10 cellular contexts compared by ENCODE assay signal in the genomic region with DNA sequence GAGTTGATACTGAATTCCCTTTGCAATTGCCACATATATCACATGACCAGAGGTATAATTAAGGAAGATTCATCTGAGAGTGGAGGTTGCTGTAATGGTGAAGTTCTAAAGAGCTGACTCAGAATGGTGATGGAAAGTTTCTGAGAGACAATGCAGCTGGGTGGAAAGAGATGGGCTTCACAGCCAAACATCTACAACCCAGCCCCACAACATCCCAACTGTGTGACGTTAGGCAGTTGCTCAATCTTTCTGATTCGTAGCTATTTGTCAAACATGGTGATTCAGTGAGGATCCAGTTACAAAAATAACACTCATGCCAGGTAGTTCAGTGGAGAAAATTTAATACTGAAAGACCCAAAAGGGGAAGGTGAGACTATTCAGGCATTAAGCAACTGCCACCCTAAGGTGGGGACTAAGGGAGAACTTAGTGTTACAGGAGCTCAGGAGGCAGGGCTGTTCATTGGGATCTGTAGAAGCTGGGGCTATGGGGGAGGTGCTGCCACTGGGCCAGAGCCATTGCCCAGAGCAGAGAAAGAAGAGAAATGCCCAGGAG. TPM values are rescaled to one million over a fixed set of nuclear protein-coding genes. Genes with fewer than 3 reads are reported as not detected.
DNase-seq lines count a peak whose midpoint lies in the region; ATAC-seq and TF ChIP-seq lines count a peak whose summit lies in the region.
"Had no signal": no experiment of that assay in that cellular context is flagged by ENCODE, and none has a peak within 500 bp of the region (broad histone marks: within the 10 kb centered on the region; RNA-seq: fewer than 3 reads in every experiment).

No MANE protein-coding gene starts in this region.

- H3K27ac Mint-ChIP-seq in activated CD4-positive, alpha-beta T cell treated with anti-CD3 and anti-CD28 coated beads for 36 hours: peak overlapping the region; percentile 83
- H3K27ac Mint-ChIP-seq: T-helper 1 cell treated with Interleukin-12 subunit alpha and Interleukin-12 subunit beta and Interleukin-4 antibody, amounts not matched to agents 30 μg/mL and 1 μg/mL, for 36 hours had no signal

- no peak for TF ChIP-seq CTCF in OCI-LY3 (IDR thresholded peaks at IDR 0.05; ENCODE audit: low read depth, low read length)

- DNase-seq in activated CD4-positive, alpha-beta T cell treated with anti-CD3 and anti-CD28 coated beads for 36 hours: peak; percentile 52
- no peak for DNase-seq in activated CD4-positive, alpha-beta T cell treated with anti-CD3 and anti-CD28 coated beads, Interleukin-2, amount 50 U/mL, for 1 hour
- peak; percentile 94 for DNase-seq in fibroblast of the conjunctiva (ENCODE audit: low read depth)
- DNase-seq in stromal cell of bone marrow (ENCODE audit: low read depth): peak; percentile 96
- no peak for DNase-seq in NCI-H2227 treated with DMSO at 0.1 percent for 48 hours (lab: John Stamatoyannopoulos, UW)
- DNase-seq in KG1 (lab: John Stamatoyannopoulos, UW): no peak
- no peak for DNase-seq in T-helper 9 cell
- DNase-seq: DND-41 had no signal

- H3K36me3 Mint-ChIP-seq in activated CD4-positive, alpha-beta T cell treated with anti-CD3 and anti-CD28 coated beads for 36 hours (ENCODE audit: low read depth): peaks cover 5% of the 10 kb centered on the region

- peaks cover 22% of the 10 kb centered on the region for H3K4me1 Mint-ChIP-seq in activated CD4-positive, alpha-beta T cell treated with anti-CD3 and anti-CD28 coated beads for 36 hours

- H3K79me2 ChIP-seq in OCI-LY3 (ENCODE audit: low read length): no peaks in the 10 kb centered on the region

- no peak overlapping the region for H3K4me3 Mint-ChIP-seq in activated CD4-positive, alpha-beta T cell treated with anti-CD3 and anti-CD28 coated beads for 36 hours
- H3K4me3 Mint-ChIP-seq: T-helper 1 cell treated with Interleukin-12 subunit alpha and Interleukin-12 subunit beta and Interleukin-4 antibody, amounts not matched to agents 30 μg/mL and 1 μg/mL, for 36 hours had no signal

- H3K4me3 ChIP-seq in OCI-LY3 (ENCODE audit: low read length): 0 out of 2 replicates have a peak overlapping the region, but pooled peaks have one; percentile 2

- H2AFZ ChIP-seq in OCI-LY3 (ENCODE audit: low read depth, low read length): no peak overlapping the region

- H3K36me3 ChIP-seq in OCI-LY3 (replicated peaks; ENCODE audit: low read depth, low read length): no peaks in the 10 kb centered on the region

- intact Hi-C loops in activated CD4-positive, alpha-beta T cell treated with anti-CD3 and anti-CD28 coated beads for 36 hours (cut with DNase I, micrococcal nuclease): no loop called here

- H3K9me3 Mint-ChIP-seq in activated CD4-positive, alpha-beta T cell treated with anti-CD3 and anti-CD28 coated beads for 36 hours (ENCODE audit: low read depth): no peaks in the 10 kb centered on the region
- H3K9me3 Mint-ChIP-seq: T-helper 1 cell treated with Interleukin-12 subunit alpha and Interleukin-12 subunit beta and Interleukin-4 antibody, amounts not matched to agents 30 μg/mL and 1 μg/mL, for 36 hours had no signal

- CTCF ChIA-PET in activated CD4-positive, alpha-beta T cell treated with anti-CD3 and anti-CD28 coated beads for 36 hours (lab: Charles Lee): interaction anchor here (0.8 to 1.7 kb wide), 6 partner anchors 8 to 222 kb away, joined by 3 to 5 read pairs (median 3); no protein-coding TSS in a partner anchor

- POLR2A ChIA-PET in activated CD4-positive, alpha-beta T cell treated with anti-CD3 and anti-CD28 coated beads for 36 hours (lab: Charles Lee): interaction anchor here (0.7 to 0.8 kb wide), 3 partner anchors 35 to 126 kb away, joined by 3 to 8 read pairs (median 6); no protein-coding TSS in a partner anchor

- peak overlapping the region; percentile 42 for H3K4me2 ChIP-seq in OCI-LY3 (ENCODE audit: low read length)

- peaks cover 19% of the 10 kb centered on the region for H3K4me1 ChIP-seq in OCI-LY3 (ENCODE audit: low read length)

- H3K9ac ChIP-seq in OCI-LY3 (ENCODE audit: low read length): no peak overlapping the region

- no peak overlapping the region for H3K27ac ChIP-seq in OCI-LY3 (ENCODE audit: low read length)

- H3K27me3 ChIP-seq in OCI-LY3 (ENCODE audit: low read depth, low read length): no peaks in the 10 kb centered on the region

- no peaks in the 10 kb centered on the region for H4K20me1 ChIP-seq in OCI-LY3 (ENCODE audit: insufficient read depth, low read length)

- H3K9me3 ChIP-seq in OCI-LY3 (ENCODE audit: insufficient read depth, low read length): no peaks in the 10 kb centered on the region

- ATAC-seq in activated CD4-positive, alpha-beta T cell treated with anti-CD3 and anti-CD28 coated beads for 36 hours: peak; percentile 84

- no peaks in the 10 kb centered on the region for H3K27me3 Mint-ChIP-seq in activated CD4-positive, alpha-beta T cell treated with anti-CD3 and anti-CD28 coated beads for 36 hours

RNA-seq across cellular contexts. Expression of a gene that starts 6.9 kb away (rescaled TPM):
- total RNA-seq in activated CD4-positive, alpha-beta T cell treated with anti-CD3 and anti-CD28 coated beads for 36 hours: 10 to 100 TPM; 47.3 to 57.8 TPM

RNA-seq across cellular contexts. Expression of a gene that starts 35.7 kb away (rescaled TPM):
- total RNA-seq in activated CD4-positive, alpha-beta T cell treated with anti-CD3 and anti-CD28 coated beads for 36 hours: not detected

Comparison
In these comparisons a context has a peak if more than half of its experiments do, and no peak if none do; other contexts are left out.
1. DNase-seq: peak in activated CD4-positive, alpha-beta T cell treated with anti-CD3 and anti-CD28 coated beads for 36 hours (single experiment), fibroblast of the conjunctiva (single experiment) and stromal cell of bone marrow (single experiment); none in activated CD4-positive, alpha-beta T cell treated with anti-CD3 and anti-CD28 coated beads, Interleukin-2, amount 50 U/mL, for 1 hour (single experiment), NCI-H2227 treated with DMSO at 0.1 percent for 48 hours (single experiment), KG1 (single experiment) and T-helper 9 cell (single experiment).